ENCODE assay signal across 9 cellular contexts in genomic region chr11:114059984-114060401, GRCh38. TPM values are rescaled to one million over a fixed set of nuclear protein-coding genes. Genes with fewer than 3 reads are reported as not detected.
DNase-seq lines count a peak whose midpoint lies in the region; ATAC-seq and TF ChIP-seq lines count a peak whose summit lies in the region.
"Had no signal": no experiment of that assay in that cellular context is flagged by ENCODE, and none has a peak within 500 bp of the region (broad histone marks: within the 10 kb centered on the region; RNA-seq: fewer than 3 reads in every experiment).

No MANE protein-coding gene starts in this region.

- peak overlapping the region; percentile 95 for H3K27ac ChIP-seq in hepatocyte
- H3K27ac ChIP-seq: epithelial cell of prostate had no signal

- no peak for DNase-seq in AG10803 (ENCODE audit: low read depth)
- DNase-seq in Jurkat, Clone E6-1 (ENCODE audit: low read depth, low spot score) = no peak
- DNase-seq in adipocyte (ENCODE audit: low read depth) = peak; percentile 61
- DNase-seq in hepatocyte (ENCODE audit: low spot score) = no peak
- no peak for DNase-seq in skeletal muscle cell (ENCODE audit: low read depth)

- ATAC-seq in GM18868 (IDR thresholded peaks at IDR 0.05; ENCODE audit: unreplicated experiment) = no peak
- no peak for ATAC-seq in HG03280 (IDR thresholded peaks at IDR 0.05; ENCODE audit: unreplicated experiment)
- no peak for ATAC-seq in HG03108 (IDR thresholded peaks at IDR 0.05; ENCODE audit: unreplicated experiment)

- H3K9me2 ChIP-seq in hepatocyte (replicated peaks; ENCODE audit: insufficient read depth) = no peaks in the 10 kb centered on the region

- H3K27me3 ChIP-seq in adipocyte (replicated peaks; ENCODE audit: control insufficient read depth, insufficient read depth, low read length) (no peaks in the 10 kb centered on the region), hepatocyte (peaks cover 28% of the 10 kb centered on the region)

- WGBS in hepatocyte (ENCODE audit: low lambda C conversion rate, missing lambda C conversion rate) = 0% methylated on average over 13 of the region's 33 CpGs

- TF ChIP-seq CTCF in AG10803 (conservative IDR thresholded peaks at IDR 0.05; ENCODE audit: low read length) = no peak
- no peak for TF ChIP-seq CTCF in hepatocyte (IDR thresholded peaks at IDR 0.05; ENCODE audit: poor library complexity)

- peak overlapping the region; percentile 87 for H3K4me2 ChIP-seq in hepatocyte

- peaks cover 45% of the 10 kb centered on the region for H3K4me1 ChIP-seq in adipocyte (ENCODE audit: control insufficient read depth, insufficient read depth, low read length)
- peaks cover 13% of the 10 kb centered on the region for H3K4me1 ChIP-seq in hepatocyte (ENCODE audit: insufficient read depth)

- H3K9me3 ChIP-seq in adipocyte (ENCODE audit: control insufficient read depth, low read length) (no peaks in the 10 kb centered on the region), hepatocyte (ENCODE audit: low read depth) (no peaks in the 10 kb centered on the region)

- H2AFZ ChIP-seq in hepatocyte = no peak overlapping the region

- peaks cover 49% of the 10 kb centered on the region for H3K79me2 ChIP-seq in hepatocyte

- peaks cover 19% of the 10 kb centered on the region for H3K36me3 ChIP-seq in adipocyte (ENCODE audit: control insufficient read depth, insufficient read depth, low read length, severe bottlenecking)
- no peaks in the 10 kb centered on the region for H3K36me3 ChIP-seq in hepatocyte (replicated peaks; ENCODE audit: insufficient read depth, low read depth)

- peak overlapping the region; percentile 100 for H3K9ac ChIP-seq in adipocyte (ENCODE audit: low read length)

- peaks cover 18% of the 10 kb centered on the region for H4K20me1 ChIP-seq in hepatocyte (ENCODE audit: insufficient read depth, poor library complexity, severe bottlenecking)

- H3K4me3 ChIP-seq in AG10803 (ENCODE audit: low read length) (peak overlapping the region; percentile 63), adipocyte (ENCODE audit: low read length) (peak overlapping the region; percentile 94), hepatocyte (peak overlapping the region; percentile 99), skeletal muscle cell (ENCODE audit: low read depth, low read length) (peak overlapping the region; percentile 89)
- peak overlapping the region; percentile 46 for H3K4me3 ChIP-seq in Jurkat, Clone E6-1 (ENCODE audit: low read length)

RNA-seq across cellular contexts. Expression of gene ZBTB16, which starts 0.5 kb away (rescaled TPM):
- polyA plus RNA-seq in Jurkat, Clone E6-1 (2012; ENCODE audit: insufficient read depth, insufficient read length) = 2.8 TPM
- total RNA-seq in hepatocyte = 21.0 and 30.1 TPM in 2 replicates
- polyA plus RNA-seq in hepatocyte = 52.3 and 67.5 TPM in 2 replicates

Comparison
In these comparisons a context has a peak if more than half of its experiments do, and no peak if none do; other contexts are left out.
1. H3K4me3 ChIP-seq: peak in every context shown above with its lines; median percentile 99 in hepatocyte; 94 in adipocyte; 89 in skeletal muscle cell; 63 in AG10803; 46 in Jurkat, Clone E6-1.